Comparison of ENCODE assay signal across 8 cellular contexts in the genomic region with DNA sequence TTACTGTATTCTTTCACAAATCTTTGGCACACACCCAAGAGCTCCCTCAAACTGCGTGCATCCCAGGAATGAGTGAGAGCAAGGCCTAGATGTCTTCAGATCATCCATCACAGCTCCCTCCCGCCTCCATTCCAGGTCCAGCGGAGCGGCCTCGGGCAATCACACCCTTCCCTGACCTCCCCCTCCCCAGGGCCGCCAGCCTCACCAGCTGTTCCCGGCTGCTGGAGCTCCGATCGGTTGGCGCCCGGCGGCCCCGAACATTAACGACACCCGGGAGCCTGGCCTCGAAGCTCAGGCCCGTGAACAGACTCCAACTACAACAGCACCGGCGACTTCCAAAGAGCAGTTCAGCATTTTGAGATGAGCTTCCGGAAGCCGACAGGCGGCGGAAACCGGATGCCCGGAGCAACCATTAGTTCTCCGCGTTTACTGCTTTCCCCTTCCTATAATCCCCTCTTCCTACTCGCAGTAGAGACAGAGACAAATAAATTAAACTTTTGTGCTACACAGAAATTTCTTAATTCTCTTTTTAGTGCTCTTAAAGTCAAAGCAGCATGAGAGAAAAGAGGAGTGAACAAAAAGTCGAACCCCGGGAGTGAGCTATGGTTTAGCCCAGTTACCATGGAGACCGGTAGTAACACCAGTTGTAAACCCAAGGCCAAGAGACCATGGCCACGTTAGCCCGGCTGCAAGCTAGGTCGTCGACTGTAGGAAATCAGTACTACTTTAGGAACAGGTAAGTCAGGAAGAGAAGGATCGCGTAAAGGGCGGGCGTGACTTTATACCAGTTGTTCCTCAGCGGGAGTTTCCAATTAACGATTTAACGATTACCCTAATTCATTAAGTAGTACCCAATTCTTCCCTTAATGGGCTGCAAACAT. TPM values are rescaled to one million over a fixed set of nuclear protein-coding genes. Genes with fewer than 3 reads are reported as not detected.
A peak's percentile ranks its signal among the peaks of the same experiment; 100 is the strongest.
DNase-seq lines count a peak whose midpoint lies in the region; ATAC-seq and TF ChIP-seq lines count a peak whose summit lies in the region.

TSS of gene GPATCH2 (minus strand) at position 380 of the 881 bp plus-strand sequence. CDS start at position 261, 119 bp downstream.
A gene with protein sequence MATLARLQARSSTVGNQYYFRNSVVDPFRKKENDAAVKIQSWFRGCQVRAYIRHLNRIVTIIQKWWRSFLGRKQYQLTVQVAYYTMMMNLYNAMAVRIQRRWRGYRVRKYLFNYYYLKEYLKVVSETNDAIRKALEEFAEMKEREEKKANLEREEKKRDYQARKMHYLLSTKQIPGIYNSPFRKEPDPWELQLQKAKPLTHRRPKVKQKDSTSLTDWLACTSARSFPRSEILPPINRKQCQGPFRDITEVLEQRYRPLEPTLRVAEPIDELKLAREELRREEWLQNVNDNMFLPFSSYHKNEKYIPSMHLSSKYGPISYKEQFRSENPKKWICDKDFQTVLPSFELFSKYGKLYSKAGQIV (plus strand): TSS at position 634 of the 881 bp plus-strand sequence. CDS start 35 bp downstream, at position 669.

- H3K4me3 ChIP-seq in GM12875 (ENCODE audit: low read depth, low read length) = peak within 1 kb of the TSS; percentile 77
- peak within 1 kb of the TSS; percentile 88 for H3K4me3 ChIP-seq in adipocyte (ENCODE audit: low read length)
- peak within 1 kb of the TSS; percentile 70 to 94 (median 82) for H3K4me3 ChIP-seq in heart right ventricle
- peak within 1 kb of the TSS; percentile 55 to 82 (median 70) for H3K4me3 ChIP-seq in upper lobe of left lung

- DNase-seq in NCI-H128 (lab: John Stamatoyannopoulos, UW; ENCODE audit: unreplicated experiment) = peak; percentile 93
- peak; percentile 57 to 93 for DNase-seq in SW 1271 (lab: John Stamatoyannopoulos, UW)
- DNase-seq in adipocyte (ENCODE audit: low read depth) = peak; percentile 95
- peak; percentile 68 to 85 for DNase-seq in heart right ventricle
- peak; percentile 63 to 96 (median 76) for DNase-seq in posterior cingulate gyrus
- peak; percentile 77 to 89 for DNase-seq in upper lobe of left lung

- TF ChIP-seq CTCF in GM12875 (IDR thresholded peaks at IDR 0.05; ENCODE audit: borderline replicate concordance, insufficient read depth, low read depth, low read length) (peak; percentile 10; the same call in 1 of the 2 replicates), heart right ventricle (IDR thresholded peaks at IDR 0.05) (peak in 8 of 9 donors; percentile 6 to 63 (median 43)), upper lobe of left lung (IDR thresholded peaks at IDR 0.05) (peak in 5 of 6 experiments; percentile 21 to 52 (median 32))

- intact Hi-C loops in heart right ventricle (cut with DNase I) (no loop called here), posterior cingulate gyrus (cut with DNase I) (no loop called here)

- peak in 2 of 4 donors; percentile 19 to 54 for TF ChIP-seq POLR2A in upper lobe of left lung (IDR thresholded peaks at IDR 0.05)

- no peaks in the 10 kb centered on the region for H3K36me3 ChIP-seq in adipocyte (ENCODE audit: control insufficient read depth, insufficient read depth, low read length, severe bottlenecking)
- no peaks in the 10 kb centered on the region for H3K36me3 ChIP-seq in heart right ventricle
- no peaks in the 10 kb centered on the region for H3K36me3 ChIP-seq in upper lobe of left lung

- 0 to 1% methylated on average over 42 of the region's 42 CpGs for WGBS in heart right ventricle, 2 donors
- 2 to 3% methylated on average over 30 to 41 of the region's 42 CpGs for WGBS in upper lobe of left lung, 2 donors

- TF ChIP-seq EP300 in upper lobe of left lung (IDR thresholded peaks at IDR 0.05) = no peak

- H3K9me3 ChIP-seq in adipocyte (ENCODE audit: control insufficient read depth, low read length) = no peaks in the 10 kb centered on the region
- H3K9me3 ChIP-seq in heart right ventricle = no peaks in the 10 kb centered on the region
- H3K9me3 ChIP-seq in upper lobe of left lung = no peaks in the 10 kb centered on the region

- ATAC-seq in HG02759 (IDR thresholded peaks at IDR 0.05; ENCODE audit: unreplicated experiment) = peak; percentile 99
- ATAC-seq in heart right ventricle = peak; percentile 94 to 98 (median 96)
- ATAC-seq in upper lobe of left lung (ENCODE audit: low FRiP score in 2 of 2) = peak; percentile 95 to 97

- H3K27ac ChIP-seq in heart right ventricle (peak within 1 kb of the TSS; percentile 69 to 94 (median 86)), upper lobe of left lung (peak within 1 kb of the TSS; percentile 83 to 95 (median 88))

- H3K4me1 ChIP-seq in adipocyte (ENCODE audit: control insufficient read depth, insufficient read depth, low read length) (peaks cover 15% of the 10 kb centered on the region), heart right ventricle (peaks cover 0 to 43% (median 32%) of the 10 kb centered on the region in 9 donors), upper lobe of left lung (peaks cover 15 to 40% (median 20%) of the 10 kb centered on the region in 4 donors)

- peak within 1 kb of the TSS; percentile 91 for H3K9ac ChIP-seq in adipocyte (ENCODE audit: low read length)

- H3K27me3 ChIP-seq in adipocyte (replicated peaks; ENCODE audit: control insufficient read depth, insufficient read depth, low read length) = no peaks in the 10 kb centered on the region
- H3K27me3 ChIP-seq in heart right ventricle = no peaks in the 10 kb centered on the region
- no peaks in the 10 kb centered on the region for H3K27me3 ChIP-seq in upper lobe of left lung

RNA-seq across cellular contexts. Expression of gene GPATCH2, which starts in this region (rescaled TPM):
- total RNA-seq in heart right ventricle = 10 to 100 TPM in 1 of 10 donors, 1 to 10 TPM in 9; 6.5 to 10.6 (median 7.6) TPM
- polyA plus RNA-seq in heart right ventricle = 1 to 10 TPM; 2.3 to 3.2 TPM
- total RNA-seq in upper lobe of left lung = 10 to 100 TPM in 5 of 6 donors, 1 to 10 TPM in 1; 9.1 to 22.4 (median 15.1) TPM

RNA-seq across cellular contexts. Expression of the second gene that starts in this region (rescaled TPM):
- total RNA-seq in heart right ventricle (1 to 10 TPM in 6 of 10 donors, under 1 TPM in 4; 0.57 to 3.3 (median 1.5) TPM), upper lobe of left lung (10 to 100 TPM in 1 of 6 donors, 1 to 10 TPM in 4, under 1 TPM in 1; 0.63 to 17.0 (median 1.6) TPM)
- polyA plus RNA-seq in heart right ventricle = 1 to 10 TPM in 1 of 2 donors, under 1 TPM in 1; 0.51 to 1.2 TPM

Comparison
In these comparisons a context has a peak if more than half of its experiments do, and no peak if none do; other contexts are left out.
1. Peak in every context shown above with its lines: DNase-seq, ATAC-seq, H3K4me3 ChIP-seq and H3K27ac ChIP-seq.